ENCODE assay signal across 17 cellular contexts in the genomic region with DNA sequence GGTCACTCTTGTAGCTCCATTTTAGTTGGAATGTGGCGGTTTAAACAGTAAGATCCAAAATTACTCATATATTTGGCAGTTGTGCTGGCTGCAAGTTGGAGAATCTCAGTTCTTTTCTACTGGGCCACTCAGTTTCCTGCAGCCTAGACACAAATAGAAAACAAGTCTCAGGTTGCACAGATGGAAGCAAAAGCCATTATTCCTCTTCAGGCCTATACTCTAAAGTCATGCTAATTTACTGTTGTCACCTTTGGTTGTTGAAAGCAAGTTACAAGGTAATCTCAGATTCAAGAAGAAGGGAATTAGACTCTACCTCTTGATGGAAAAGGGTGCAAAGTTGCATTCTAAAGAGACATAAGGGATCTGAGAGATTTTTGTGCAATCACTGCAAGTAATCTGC.
DNase-seq lines count a peak whose midpoint lies in the region; TF ChIP-seq lines count a peak whose summit lies in the region.
"Had no signal": no experiment of that assay in that cellular context is flagged by ENCODE, and none has a peak within 500 bp of the region (broad histone marks: within the 10 kb centered on the region; RNA-seq: fewer than 3 reads in every experiment).

No MANE protein-coding gene starts in this region.

- no peak overlapping the region for H3K27ac Mint-ChIP-seq in neural progenitor cell
- H3K27ac Mint-ChIP-seq in activated CD4-positive, alpha-beta memory T cell treated with anti-CD3 and anti-CD28 coated beads, Interleukin-2, amount 10 ng/mL, durations not matched to agents 7 days and 5 days: no peak overlapping the region
- H3K27ac Mint-ChIP-seq: CD4-positive, alpha-beta T cell had no signal

- H3K36me3 ChIP-seq in OCI-LY7 (ENCODE audit: insufficient read depth, low read length) (no peaks in the 10 kb centered on the region), iPS-20b (ENCODE audit: insufficient read depth, low read depth, low read length) (no peaks in the 10 kb centered on the region), neural progenitor cell (no peaks in the 10 kb centered on the region)

- H3K4me1 Mint-ChIP-seq in neural progenitor cell: no peaks in the 10 kb centered on the region
- no peaks in the 10 kb centered on the region for H3K4me1 Mint-ChIP-seq in activated CD4-positive, alpha-beta memory T cell treated with anti-CD3 and anti-CD28 coated beads, Interleukin-2, amount 10 ng/mL, durations not matched to agents 7 days and 5 days

- BruUV-seq in OCI-LY7 (replicated peaks; lab: Mats Ljungman, UMichigan): no TSS peak

- H3K4me3 Mint-ChIP-seq in neural progenitor cell: no peak overlapping the region
- H3K4me3 Mint-ChIP-seq in activated CD4-positive, alpha-beta memory T cell treated with anti-CD3 and anti-CD28 coated beads, Interleukin-2, amount 10 ng/mL, durations not matched to agents 7 days and 5 days: no peak overlapping the region
- H3K4me3 Mint-ChIP-seq: CD4-positive, alpha-beta T cell had no signal

- no peaks in the 10 kb centered on the region for H3K4me1 ChIP-seq in OCI-LY7 (ENCODE audit: insufficient read depth, low read length, poor library complexity, severe bottlenecking)
- peaks cover 9% of the 10 kb centered on the region; the same call in 1 of the 2 replicates for H3K4me1 ChIP-seq in iPS-20b (ENCODE audit: insufficient read depth, low read length)
- peaks cover 13% of the 10 kb centered on the region for H3K4me1 ChIP-seq in neural progenitor cell
- H3K4me1 ChIP-seq: Caco-2 had no signal

- H3K79me2 ChIP-seq in OCI-LY7 (ENCODE audit: insufficient read depth, low read depth, low read length): no peaks in the 10 kb centered on the region
- no peaks in the 10 kb centered on the region for H3K79me2 ChIP-seq in neural progenitor cell (ENCODE audit: low read depth)

- CTCF ChIA-PET in OCI-LY7 (lab: Charles Lee; ENCODE audit: unreplicated experiment): no interaction called here
- CTCF ChIA-PET in activated CD4-positive, alpha-beta memory T cell treated with anti-CD3 and anti-CD28 coated beads, Interleukin-2, amount 10 ng/mL, durations not matched to agents 7 days and 5 days (lab: Charles Lee): no interaction called here

- H3K27me3 ChIP-seq in iPS-20b (ENCODE audit: insufficient read depth, low read length) (no peaks in the 10 kb centered on the region), neural progenitor cell (no peaks in the 10 kb centered on the region)

- DNase-seq in OCI-LY7 (ENCODE audit: low spot score) (no peak), astrocyte of the hippocampus (ENCODE audit: low read depth, low spot score) (peak; percentile 2), neural progenitor cell (ENCODE audit: low spot score) (no peak), KBM-7 (no peak), kidney tubule cell (ENCODE audit: low spot score) (no peak), Kasumi-1 (lab: John Stamatoyannopoulos, UW) (no peak)
- no peak for DNase-seq in activated CD4-positive, alpha-beta memory T cell treated with anti-CD3 and anti-CD28 coated beads, Interleukin-2, amount 10 ng/mL, durations not matched to agents 7 days and 5 days
- DNase-seq: ACHN; AML-193; Caco-2; CD4-positive, alpha-beta T cell; DMS79; GDM1; GM23248; H7 had no signal

- H3K9ac ChIP-seq in iPS-20b (ENCODE audit: low read depth, low read length): no peak overlapping the region
- no peak overlapping the region for H3K9ac ChIP-seq in neural progenitor cell
- H3K9ac ChIP-seq: GM23248 had no signal

- no peaks in the 10 kb centered on the region for H3K9me3 ChIP-seq in OCI-LY7 (ENCODE audit: low read length)
- H3K9me3 ChIP-seq in iPS-20b (ENCODE audit: insufficient read depth, low read depth, low read length): no peaks in the 10 kb centered on the region
- H3K9me3 ChIP-seq in neural progenitor cell (ENCODE audit: low read depth): no peaks in the 10 kb centered on the region
- H3K9me3 ChIP-seq: Caco-2 had no signal

- no peak for TF ChIP-seq CTCF in OCI-LY7 (conservative IDR thresholded peaks at IDR 0.05; ENCODE audit: low read length)
- TF ChIP-seq CTCF in neural progenitor cell (IDR thresholded peaks at IDR 0.05): no peak

- no peaks in the 10 kb centered on the region for H4K20me1 ChIP-seq in OCI-LY7 (ENCODE audit: insufficient read depth, low read length)
- H4K20me1 ChIP-seq in neural progenitor cell (ENCODE audit: low read depth): no peaks in the 10 kb centered on the region

- H3K4me3 ChIP-seq in OCI-LY7 (ENCODE audit: low read depth, low read length, poor library complexity, severe bottlenecking) (no peak overlapping the region), iPS-20b (ENCODE audit: low read length) (peak overlapping the region; percentile 20; the same call in 1 of the 2 replicates), neural progenitor cell (no peak overlapping the region)
- H3K4me3 ChIP-seq: GM23248 had no signal

- H3K36me3 Mint-ChIP-seq in neural progenitor cell: no peaks in the 10 kb centered on the region
- H3K36me3 Mint-ChIP-seq in activated CD4-positive, alpha-beta memory T cell treated with anti-CD3 and anti-CD28 coated beads, Interleukin-2, amount 10 ng/mL, durations not matched to agents 7 days and 5 days (ENCODE audit: low read depth): no peaks in the 10 kb centered on the region

- H3K27ac ChIP-seq in OCI-LY7 (ENCODE audit: low read depth, low read length, poor library complexity, severe bottlenecking) (no peak overlapping the region), iPS-20b (ENCODE audit: low read length) (no peak overlapping the region), neural progenitor cell (no peak overlapping the region)
- H3K27ac ChIP-seq: C4-2B, GM23248 had no signal

- no peaks in the 10 kb centered on the region for H3F3A ChIP-seq in neural progenitor cell (ENCODE audit: low read depth)

- intact Hi-C loops in OCI-LY7 (cut with micrococcal nuclease; ENCODE audit: unreplicated experiment): no loop called here

- no peaks in the 10 kb centered on the region for H3K9me3 Mint-ChIP-seq in neural progenitor cell
- no peaks in the 10 kb centered on the region for H3K9me3 Mint-ChIP-seq in activated CD4-positive, alpha-beta memory T cell treated with anti-CD3 and anti-CD28 coated beads, Interleukin-2, amount 10 ng/mL, durations not matched to agents 7 days and 5 days
- H3K9me3 Mint-ChIP-seq: CD4-positive, alpha-beta T cell had no signal

- H2AFZ ChIP-seq in OCI-LY7 (ENCODE audit: low read length): peak overlapping the region; percentile 41; the same call in 1 of the 2 replicates
- peak overlapping the region; percentile 74 for H2AFZ ChIP-seq in neural progenitor cell (replicated peaks)
- H2AFZ ChIP-seq: GM23248 had no signal

- in situ Hi-C loops in KBM-7 (cut with MboI; ENCODE audit: low pct_unique_long_range_greater_than_20kb, low sequenced_read_pairs): no loop called here

- H3K4me2 ChIP-seq in OCI-LY7 (ENCODE audit: low read length) (no peak overlapping the region), neural progenitor cell (no peak overlapping the region)

- no peaks in the 10 kb centered on the region for H3K27me3 Mint-ChIP-seq in neural progenitor cell (ENCODE audit: insufficient read depth, low read depth)
- H3K27me3 Mint-ChIP-seq in activated CD4-positive, alpha-beta memory T cell treated with anti-CD3 and anti-CD28 coated beads, Interleukin-2, amount 10 ng/mL, durations not matched to agents 7 days and 5 days: no peaks in the 10 kb centered on the region
- H3K27me3 Mint-ChIP-seq: CD4-positive, alpha-beta T cell had no signal

- POLR2A ChIA-PET in OCI-LY7 (lab: Charles Lee): interaction anchor here (1.0 kb wide), 1 partner anchor 12 kb away, joined by 3 read pairs; no protein-coding TSS in a partner anchor
- POLR2A ChIA-PET in activated CD4-positive, alpha-beta memory T cell treated with anti-CD3 and anti-CD28 coated beads, Interleukin-2, amount 10 ng/mL, durations not matched to agents 7 days and 5 days (lab: Charles Lee): no interaction called here

- H3K9me2 ChIP-seq in OCI-LY7 (ENCODE audit: insufficient read depth, low read length): no peaks in the 10 kb centered on the region
